In genomic region chr22:43851058-43851978, GRCh38 we compare ENCODE assay signal across 24 cellular contexts. TPM values are rescaled to one million over a fixed set of nuclear protein-coding genes. Genes with fewer than 3 reads are reported as not detected.
"Had no signal": no experiment of that assay in that cellular context is flagged by ENCODE, and none has a peak within 500 bp of the region (broad histone marks: within the 10 kb centered on the region; RNA-seq: fewer than 3 reads in every experiment).

No MANE protein-coding gene starts in this region.

- H3K4me3 ChIP-seq: left lung, prostate gland, thoracic aorta, upper lobe of left lung had no signal

- H3K27ac Mint-ChIP-seq: activated B cell treated with CpG ODN at 0.5 μM for 24 hours; activated CD4-positive, alpha-beta memory T cell treated with anti-CD3 and anti-CD28 coated beads, Interleukin-2, amount 10 ng/mL, durations not matched to agents 7 days and 5 days; activated CD8-positive, alpha-beta memory T cell treated with anti-CD3 and anti-CD28 coated beads, Interleukin-2, amount 10 ng/mL, durations not matched to agents 7 days and 5 days; activated naive CD8-positive, alpha-beta T cell; effector memory CD8-positive, alpha-beta T cell; stimulated activated effector memory CD8-positive, alpha-beta T cell treated with anti-CD3 and anti-CD28 coated beads, Interleukin-12 subunit alpha, Interleukin-12 subunit beta, amount 100 ng/mL, for 72 hours had no signal

- H3K9me3 Mint-ChIP-seq: activated B cell treated with CpG ODN at 0.5 μM for 24 hours; activated CD4-positive, alpha-beta memory T cell treated with anti-CD3 and anti-CD28 coated beads, Interleukin-2, amount 10 ng/mL, durations not matched to agents 7 days and 5 days; effector memory CD8-positive, alpha-beta T cell; neural crest cell; stimulated activated effector memory CD8-positive, alpha-beta T cell treated with anti-CD3 and anti-CD28 coated beads, Interleukin-12 subunit alpha, Interleukin-12 subunit beta, amount 100 ng/mL, for 72 hours had no signal

- H3K27ac ChIP-seq: epithelial cell of prostate, left lung, prostate gland, thoracic aorta, upper lobe of left lung had no signal

- DNase-seq: activated B cell treated with CpG ODN at 0.5 μM for 24 hours; activated CD4-positive, alpha-beta memory T cell treated with anti-CD3 and anti-CD28 coated beads, Interleukin-2, amount 10 ng/mL, durations not matched to agents 7 days and 5 days; activated CD4-positive, alpha-beta T cell treated with anti-CD3 and anti-CD28 coated beads for 4 hours; activated CD8-positive, alpha-beta memory T cell treated with anti-CD3 and anti-CD28 coated beads, Interleukin-2, amount 10 ng/mL, durations not matched to agents 7 days and 5 days; effector memory CD8-positive, alpha-beta T cell; foreskin fibroblast; hippocampal formation; right cardiac atrium; small intestine; stimulated activated CD4-positive, alpha-beta T cell treated with anti-CD3 and anti-CD28 coated beads, Interleukin-4, amount 100 ng/mL, for 24 hours; upper lobe of left lung had no signal

- ATAC-seq: activated CD8-positive, alpha-beta memory T cell treated with anti-CD3 and anti-CD28 coated beads, Interleukin-2, amount 10 ng/mL, durations not matched to agents 7 days and 5 days; effector memory CD8-positive, alpha-beta T cell; left lung; right cardiac atrium; stimulated activated effector memory CD8-positive, alpha-beta T cell treated with anti-CD3 and anti-CD28 coated beads, Interleukin-12 subunit alpha, Interleukin-12 subunit beta, amount 100 ng/mL, for 72 hours had no signal

- H3K27me3 ChIP-seq: upper lobe of left lung had no signal

- H3K36me3 Mint-ChIP-seq: activated CD8-positive, alpha-beta memory T cell treated with anti-CD3 and anti-CD28 coated beads, Interleukin-2, amount 10 ng/mL, durations not matched to agents 7 days and 5 days; activated naive CD8-positive, alpha-beta T cell; stimulated activated effector memory CD8-positive, alpha-beta T cell treated with anti-CD3 and anti-CD28 coated beads, Interleukin-12 subunit alpha, Interleukin-12 subunit beta, amount 100 ng/mL, for 72 hours had no signal

- H3K4me1 ChIP-seq: left lung, prostate gland, upper lobe of left lung had no signal

- H3K4me3 Mint-ChIP-seq: activated B cell treated with CpG ODN at 0.5 μM for 24 hours; activated CD4-positive, alpha-beta memory T cell treated with anti-CD3 and anti-CD28 coated beads, Interleukin-2, amount 10 ng/mL, durations not matched to agents 7 days and 5 days; activated CD8-positive, alpha-beta memory T cell treated with anti-CD3 and anti-CD28 coated beads, Interleukin-2, amount 10 ng/mL, durations not matched to agents 7 days and 5 days; activated naive CD8-positive, alpha-beta T cell; effector memory CD8-positive, alpha-beta T cell; neural crest cell; stimulated activated effector memory CD8-positive, alpha-beta T cell treated with anti-CD3 and anti-CD28 coated beads, Interleukin-12 subunit alpha, Interleukin-12 subunit beta, amount 100 ng/mL, for 72 hours had no signal

- H3K36me3 ChIP-seq: left lung, prostate gland, thoracic aorta, upper lobe of left lung had no signal

- H3K4me1 Mint-ChIP-seq: activated B cell treated with CpG ODN at 0.5 μM for 24 hours; activated CD4-positive, alpha-beta memory T cell treated with anti-CD3 and anti-CD28 coated beads, Interleukin-2, amount 10 ng/mL, durations not matched to agents 7 days and 5 days; activated CD8-positive, alpha-beta memory T cell treated with anti-CD3 and anti-CD28 coated beads, Interleukin-2, amount 10 ng/mL, durations not matched to agents 7 days and 5 days; neural crest cell; stimulated activated effector memory CD8-positive, alpha-beta T cell treated with anti-CD3 and anti-CD28 coated beads, Interleukin-12 subunit alpha, Interleukin-12 subunit beta, amount 100 ng/mL, for 72 hours had no signal

- FAIRE-seq: bronchial epithelial cell, keratinocyte, small intestine had no signal

- H3K9me3 ChIP-seq: left lung, prostate gland, thoracic aorta, upper lobe of left lung had no signal

RNA-seq across cellular contexts. Expression of gene SULT4A1, which starts 11.0 kb away (rescaled TPM):
- total RNA-seq: activated B cell treated with CpG ODN at 0.5 μM for 24 hours; activated CD4-positive, alpha-beta memory T cell treated with anti-CD3 and anti-CD28 coated beads, Interleukin-2, amount 10 ng/mL, durations not matched to agents 7 days and 5 days; activated CD8-positive, alpha-beta memory T cell treated with anti-CD3 and anti-CD28 coated beads, Interleukin-2, amount 10 ng/mL, durations not matched to agents 7 days and 5 days; dermis microvascular lymphatic vessel endothelial cell; left lung; lung microvascular endothelial cell; myocyte; osteocyte; thoracic aorta; upper lobe of left lung had no signal

RNA-seq across cellular contexts. Expression of gene EFCAB6, which starts 39.2 kb away (rescaled TPM):
- total RNA-seq: activated B cell treated with CpG ODN at 0.5 μM for 24 hours had no signal

RNA-seq across cellular contexts. Expression of gene PNPLA5, which starts 40.5 kb away (rescaled TPM):
- total RNA-seq: activated B cell treated with CpG ODN at 0.5 μM for 24 hours; activated CD4-positive, alpha-beta memory T cell treated with anti-CD3 and anti-CD28 coated beads, Interleukin-2, amount 10 ng/mL, durations not matched to agents 7 days and 5 days; activated CD8-positive, alpha-beta memory T cell treated with anti-CD3 and anti-CD28 coated beads, Interleukin-2, amount 10 ng/mL, durations not matched to agents 7 days and 5 days; bronchial epithelial cell; dermis microvascular lymphatic vessel endothelial cell; left lung; lung microvascular endothelial cell; myocyte; neural crest cell; osteocyte; prostate gland; right cardiac atrium; thoracic aorta; upper lobe of left lung had no signal
- polyA plus RNA-seq: keratinocyte, right cardiac atrium, small intestine had no signal
